8 cellular contexts compared by ENCODE assay signal in the genomic region with DNA sequence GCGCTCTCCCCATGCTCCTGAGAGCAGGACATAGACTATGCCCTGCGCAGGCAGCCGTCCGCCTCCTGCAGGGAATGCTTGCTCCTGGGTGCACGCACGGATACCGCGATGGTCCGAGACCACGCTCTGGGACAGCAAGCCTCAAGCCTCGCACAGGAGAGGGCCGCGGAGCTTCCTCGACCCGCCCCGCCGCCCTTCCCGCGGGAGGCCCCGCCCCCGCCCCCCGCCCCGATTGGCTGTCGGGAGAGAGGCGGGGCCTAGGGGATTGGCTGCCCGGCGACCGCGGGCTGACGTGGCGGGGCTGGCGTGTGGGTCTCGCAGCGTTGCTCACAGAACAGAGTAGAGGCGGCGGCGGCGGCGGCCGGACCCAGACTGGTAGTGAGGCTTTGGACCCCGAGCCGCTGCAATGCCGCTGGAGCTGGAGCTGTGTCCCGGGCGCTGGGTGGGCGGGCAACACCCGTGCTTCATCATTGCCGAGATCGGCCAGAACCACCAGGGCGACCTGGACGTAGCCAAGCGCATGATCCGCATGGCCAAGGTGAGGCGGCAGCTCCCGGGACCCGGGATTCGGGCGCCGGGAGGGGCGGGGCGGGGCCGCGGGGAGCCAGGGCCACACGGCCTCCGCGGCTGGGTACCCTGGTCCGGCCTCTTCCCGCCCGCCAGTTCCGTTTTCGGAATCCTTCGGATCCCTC.
DNase-seq lines count a peak whose midpoint lies in the region; ATAC-seq and TF ChIP-seq lines count a peak whose summit lies in the region.

A gene with protein sequence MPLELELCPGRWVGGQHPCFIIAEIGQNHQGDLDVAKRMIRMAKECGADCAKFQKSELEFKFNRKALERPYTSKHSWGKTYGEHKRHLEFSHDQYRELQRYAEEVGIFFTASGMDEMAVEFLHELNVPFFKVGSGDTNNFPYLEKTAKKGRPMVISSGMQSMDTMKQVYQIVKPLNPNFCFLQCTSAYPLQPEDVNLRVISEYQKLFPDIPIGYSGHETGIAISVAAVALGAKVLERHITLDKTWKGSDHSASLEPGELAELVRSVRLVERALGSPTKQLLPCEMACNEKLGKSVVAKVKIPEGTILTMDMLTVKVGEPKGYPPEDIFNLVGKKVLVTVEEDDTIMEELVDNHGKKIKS (plus strand): TSS at position 330 of the 692 bp plus-strand sequence. CDS start 77 bp downstream, at position 407.

- CTCF ChIA-PET in GM10248 (lab: Yijun Ruan, JAX): interaction anchor here (1.1 to 4.9 kb wide), 11 partner anchors 9 to 134 kb away, joined by 3 to 22 read pairs (median 5); a partner anchor contains a TSS

- TF ChIP-seq CTCF in GM10248 (IDR thresholded peaks at IDR 0.05; ENCODE audit: control extremely low read depth, extremely low read depth, low read depth, missing control alignments): no peak

- peaks cover 25% of the 10 kb centered on the region for H3K4me1 Mint-ChIP-seq in activated naive CD4-positive, alpha-beta T cell treated with anti-CD3 and anti-CD28 coated beads, Interleukin-2, amount 50 U/mL, for 24 hours

- H3K27me3 Mint-ChIP-seq in activated naive CD4-positive, alpha-beta T cell treated with anti-CD3 and anti-CD28 coated beads, Interleukin-2, amount 50 U/mL, for 24 hours: no peaks in the 10 kb centered on the region

- H3K9me3 Mint-ChIP-seq in activated naive CD4-positive, alpha-beta T cell treated with anti-CD3 and anti-CD28 coated beads, Interleukin-2, amount 50 U/mL, for 24 hours: no peaks in the 10 kb centered on the region

- peak within 1 kb of the TSS; percentile 100 for H3K4me3 Mint-ChIP-seq in activated naive CD4-positive, alpha-beta T cell treated with anti-CD3 and anti-CD28 coated beads, Interleukin-2, amount 50 U/mL, for 24 hours

- H3K36me3 Mint-ChIP-seq in activated naive CD4-positive, alpha-beta T cell treated with anti-CD3 and anti-CD28 coated beads, Interleukin-2, amount 50 U/mL, for 24 hours: peaks cover 5% of the 10 kb centered on the region

- H3K27ac Mint-ChIP-seq in activated naive CD4-positive, alpha-beta T cell treated with anti-CD3 and anti-CD28 coated beads, Interleukin-2, amount 50 U/mL, for 24 hours: peak within 1 kb of the TSS; percentile 100

- DNase-seq in GM10248 (ENCODE audit: extremely low spot score) (peak; percentile 99), NCI-H1048 (lab: John Stamatoyannopoulos, UW) (peak; percentile 71), globus pallidus (ENCODE audit: low spot score) (peak; percentile 88), nucleus accumbens (lab: John Stamatoyannopoulos, UW) (peak; percentile 55 to 95 (median 88)), superior temporal gyrus (ENCODE audit: extremely low spot score) (peak; percentile 88)

- POLR2A ChIA-PET in GM10248 (lab: Yijun Ruan, JAX): interaction anchor here (0.6 to 2.2 kb wide), 14 partner anchors 9 to 199 kb away, joined by 3 to 19 read pairs (median 6); a partner anchor contains a TSS

- ATAC-seq in HG02588 (IDR thresholded peaks at IDR 0.05; ENCODE audit: unreplicated experiment): peak; percentile 95
- ATAC-seq in SK-N-SH treated with all-trans-retinoic acid at 6 μM for 48 hours: peak; percentile 98

TF ChIP-seq in SK-N-SH treated with all-trans-retinoic acid at 6 μM for 48 hours, 23 proteins besides CTCF, POLR2A, EP300 and RAD21:
- TF ChIP-seq ZNF565 (CRISPR knock-in tag; conservative IDR thresholded peaks at IDR 0.05; ENCODE audit: low read depth): no peak

Comparison
In these comparisons a context has a peak if more than half of its experiments do, and no peak if none do; other contexts are left out.
1. Peak in every context shown above with its lines: DNase-seq and ATAC-seq.